22 cellular contexts compared by ENCODE assay signal in the genomic region with DNA sequence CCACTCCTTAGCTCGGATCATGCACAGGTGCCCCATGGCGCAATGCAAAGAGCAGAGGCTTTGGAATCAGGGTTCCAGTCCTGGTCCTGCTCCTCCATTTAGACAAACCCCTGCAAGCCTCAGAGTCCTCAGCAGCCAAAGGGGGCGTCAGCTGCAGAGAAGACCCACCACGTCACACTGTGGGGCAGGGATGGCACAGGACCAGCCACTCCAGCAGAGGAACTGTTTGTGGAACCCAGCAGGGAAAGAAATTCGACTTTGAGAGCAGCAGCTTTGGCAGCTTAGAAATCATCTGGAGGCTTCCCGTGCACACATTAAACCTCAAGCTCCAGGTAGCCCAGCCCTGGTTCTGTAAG. TPM values are rescaled to one million over a fixed set of nuclear protein-coding genes. Genes with fewer than 3 reads are reported as not detected.
"Had no signal": no experiment of that assay in that cellular context is flagged by ENCODE, and none has a peak within 500 bp of the region (broad histone marks: within the 10 kb centered on the region; RNA-seq: fewer than 3 reads in every experiment).

No MANE protein-coding gene starts in this region.

- H3K36me3 ChIP-seq: colonic mucosa, esophagus muscularis mucosa, right lobe of liver, stomach, thoracic aorta, transverse colon had no signal

- H3K9me3 ChIP-seq: colonic mucosa, esophagus muscularis mucosa, psoas muscle, right lobe of liver, stomach, thoracic aorta, transverse colon had no signal

- H3K4me1 ChIP-seq: colonic mucosa, esophagus muscularis mucosa, parathyroid adenoma, psoas muscle, transverse colon had no signal

- ATAC-seq: left colon, psoas muscle had no signal

- H3K4me1 Mint-ChIP-seq: nephron had no signal

- H3K27ac ChIP-seq: colonic mucosa, epithelial cell of prostate, esophagus muscularis mucosa, parathyroid adenoma, psoas muscle, right lobe of liver, stomach, thoracic aorta, transverse colon had no signal

- H3K27ac Mint-ChIP-seq: nephron; stimulated activated naive B cell treated with anti-CD40 and anti-IgM and Interleukin-4, amounts not matched to agents 10 μg/mL and 1 μg/mL and 100 μg/mL, for 72 hours had no signal

- H3K4me3 Mint-ChIP-seq: naive B cell; nephron; stimulated activated naive B cell treated with anti-CD40 and anti-IgM and Interleukin-4, amounts not matched to agents 10 μg/mL and 1 μg/mL and 100 μg/mL, for 72 hours had no signal

- H3K9ac ChIP-seq: parathyroid adenoma had no signal

- H3K27me3 ChIP-seq: colonic mucosa, right lobe of liver had no signal

- DNase-seq: cerebellar nuclear complex; colonic mucosa; dorsolateral prefrontal cortex; effector memory CD4-positive, alpha-beta T cell; left colon; mesendoderm; naive B cell; psoas muscle; retina; stimulated activated CD4-positive, alpha-beta T cell treated with anti-CD3 and anti-CD28 coated beads, Interleukin-4, amount 100 ng/mL, for 4 hours; stimulated activated naive B cell treated with anti-CD40 and anti-IgM and Interleukin-4, amounts not matched to agents 10 μg/mL and 1 μg/mL and 100 μg/mL, for 72 hours; substantia nigra; transverse colon had no signal

- H3K9me3 Mint-ChIP-seq: naive B cell; nephron; stimulated activated naive B cell treated with anti-CD40 and anti-IgM and Interleukin-4, amounts not matched to agents 10 μg/mL and 1 μg/mL and 100 μg/mL, for 72 hours had no signal

- H3K36me3 Mint-ChIP-seq: naive B cell had no signal

- H3K4me3 ChIP-seq: colonic mucosa, dorsolateral prefrontal cortex, esophagus muscularis mucosa, psoas muscle, right lobe of liver, stomach, thoracic aorta, transverse colon had no signal

- H2AFZ ChIP-seq: parathyroid adenoma had no signal

RNA-seq across cellular contexts. Expression of a gene that starts 25.2 kb away (rescaled TPM):
- total RNA-seq: thoracic aorta had no signal

RNA-seq across cellular contexts. Expression of a gene that starts 36.4 kb away (rescaled TPM):
- total RNA-seq: fibroblast of villous mesenchyme, left colon, stomach, thoracic aorta, transverse colon, ureter had no signal
